ENCODE assay signal across 8 cellular contexts in the genomic region with DNA sequence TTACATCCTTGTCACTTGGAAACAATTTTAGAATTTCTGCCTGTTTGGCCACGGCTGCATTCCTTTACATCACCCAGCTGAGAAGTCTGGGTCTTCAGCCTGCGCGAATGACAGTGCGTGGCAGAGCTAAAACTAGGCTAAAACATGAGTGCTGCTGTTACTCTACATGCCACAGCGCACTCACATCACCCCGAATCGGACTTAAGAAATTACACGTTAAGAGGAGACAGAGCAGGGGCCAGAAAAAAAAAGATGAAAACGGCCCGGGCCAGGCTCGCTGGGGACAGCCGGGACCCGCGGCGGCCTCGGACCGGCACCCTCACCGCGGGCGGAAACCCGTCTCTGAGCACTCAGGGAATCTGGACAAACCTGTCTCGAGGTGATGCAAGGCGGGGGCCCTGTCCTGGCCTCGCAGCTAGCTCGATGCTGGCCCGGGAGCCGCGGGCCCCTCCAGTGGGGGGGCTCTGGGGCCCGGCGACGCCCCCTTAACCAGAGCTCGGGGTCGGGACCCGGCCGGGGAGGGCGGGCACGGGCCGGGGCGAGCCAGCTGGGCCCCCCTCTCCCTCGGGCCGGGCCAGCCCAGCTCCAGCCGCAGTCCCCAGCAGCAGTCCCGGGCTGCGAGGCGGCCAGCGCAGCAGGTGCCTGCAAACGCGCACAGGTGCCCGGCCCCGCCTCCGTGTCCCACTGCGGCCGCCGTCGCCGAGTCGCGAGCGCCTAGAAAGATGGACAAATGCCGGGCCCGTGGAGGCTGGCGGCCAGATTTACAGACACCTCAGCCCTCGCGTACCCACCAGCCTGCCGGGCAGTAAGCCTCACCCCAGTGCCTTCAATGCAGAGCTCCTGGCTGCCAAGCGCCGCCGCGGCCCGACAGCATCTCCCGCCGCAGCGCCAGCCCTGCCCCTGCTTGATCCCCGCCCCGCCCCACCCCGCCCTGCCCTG. TPM values are rescaled to one million over a fixed set of nuclear protein-coding genes. Genes with fewer than 3 reads are reported as not detected.
DNase-seq lines count a peak whose midpoint lies in the region; ATAC-seq, FAIRE-seq and TF ChIP-seq lines count a peak whose summit lies in the region.

A gene (minus strand): TSS at position 879 of the 939 bp plus-strand sequence. CDS start 2,950 bp downstream, outside the sequence.

- TF ChIP-seq CTCF in GM06990 (IDR thresholded peaks at IDR 0.05; ENCODE audit: insufficient read depth, low read length, poor library complexity, severe bottlenecking) (no peak), KMS-11 (conservative IDR thresholded peaks at IDR 0.05; ENCODE audit: low read depth, low read length) (no peak), H1 (IDR thresholded peaks at IDR 0.05; ENCODE audit: control extremely low read depth in 1 of 3, insufficient read depth in 1 of 3, low read depth in 1 of 3, low read length in 3 of 3) (no peak)

- H2AK5ac ChIP-seq in H1 (ENCODE audit: low read depth, low read length): no peak within 1 kb of the TSS

- H3K27ac Mint-ChIP-seq in activated CD4-positive, alpha-beta T cell treated with anti-CD3 and anti-CD28 coated beads for 36 hours: peak within 1 kb of the TSS; percentile 97
- H3K27ac Mint-ChIP-seq in memory B cell: peak within 1 kb of the TSS; percentile 86
- peak within 1 kb of the TSS; percentile 96 for H3K27ac Mint-ChIP-seq in stimulated activated effector memory CD8-positive, alpha-beta T cell treated with anti-CD3 and anti-CD28 coated beads, Interleukin-12 subunit alpha, Interleukin-12 subunit beta, amount 100 ng/mL, for 72 hours

- ATAC-seq in GM21786 (IDR thresholded peaks at IDR 0.05; ENCODE audit: unreplicated experiment) (peak; percentile 23), memory B cell (ENCODE audit: low read depth) (peak; percentile 31)
- peak; percentile 13 for ATAC-seq in activated CD4-positive, alpha-beta T cell treated with anti-CD3 and anti-CD28 coated beads for 36 hours
- ATAC-seq in stimulated activated effector memory CD8-positive, alpha-beta T cell treated with anti-CD3 and anti-CD28 coated beads, Interleukin-12 subunit alpha, Interleukin-12 subunit beta, amount 100 ng/mL, for 72 hours: peak; percentile 43

- no peaks in the 10 kb centered on the region for H3K9me3 ChIP-seq in H1 (ENCODE audit: insufficient read depth in 2 of 2, low read depth in 1 of 2, low read length in 1 of 2)

- no peak within 1 kb of the TSS for H3K14ac ChIP-seq in H1 (ENCODE audit: insufficient read length)

- H4K91ac ChIP-seq in H1 (replicated peaks; ENCODE audit: insufficient read length, low read length): peak within 1 kb of the TSS; percentile 71

- H3K36me3 ChIP-seq in GM06990 (ENCODE audit: control insufficient read depth, insufficient read depth, low read length): no peaks in the 10 kb centered on the region
- H3K36me3 ChIP-seq in KMS-11 (ENCODE audit: insufficient read depth): no peaks in the 10 kb centered on the region
- peaks cover 0 to 8% (median 0%) of the 10 kb centered on the region in 4 experiments; a peak in 3 of 8 replicates for H3K36me3 ChIP-seq in H1 (ENCODE audit: control insufficient read depth in 2 of 4, insufficient read depth in 4 of 4, low read length in 3 of 4)

- WGBS in H1 (ENCODE audit: extremely low coverage in 1 of 2, insufficient coverage in 1 of 2, insufficient read length in 1 of 2, insufficient replicate concordance in 2 of 2, low coverage in 1 of 2, low lambda C conversion rate in 2 of 2, missing lambda C conversion rate in 1 of 2), 2 experiments: 2% methylated on average over 42 of the region's 76 CpGs; no CpG with 5 or more reads in 1 of the 2 experiments

- peaks cover 6% of the 10 kb centered on the region for H3K23me2 ChIP-seq in H1 (ENCODE audit: low read depth, low read length)

- peaks cover 22% of the 10 kb centered on the region for H3K36me3 Mint-ChIP-seq in activated CD4-positive, alpha-beta T cell treated with anti-CD3 and anti-CD28 coated beads for 36 hours (ENCODE audit: low read depth)
- H3K36me3 Mint-ChIP-seq in memory B cell: peaks cover 4% of the 10 kb centered on the region
- H3K36me3 Mint-ChIP-seq in stimulated activated effector memory CD8-positive, alpha-beta T cell treated with anti-CD3 and anti-CD28 coated beads, Interleukin-12 subunit alpha, Interleukin-12 subunit beta, amount 100 ng/mL, for 72 hours: peaks cover 25% of the 10 kb centered on the region

- H3K79me2 ChIP-seq in KMS-11 (ENCODE audit: insufficient read depth, low read depth): peaks cover 8% of the 10 kb centered on the region; the same call in 1 of the 2 replicates
- peaks cover 0 to 19% of the 10 kb centered on the region in 2 experiments; a peak in 2 of 4 replicates for H3K79me2 ChIP-seq in H1 (ENCODE audit: control insufficient read depth in 1 of 2, insufficient read depth in 2 of 2, low read length in 2 of 2)

- peaks cover 64% of the 10 kb centered on the region for H3K4me1 Mint-ChIP-seq in activated CD4-positive, alpha-beta T cell treated with anti-CD3 and anti-CD28 coated beads for 36 hours
- peaks cover 22% of the 10 kb centered on the region for H3K4me1 Mint-ChIP-seq in memory B cell
- H3K4me1 Mint-ChIP-seq in stimulated activated effector memory CD8-positive, alpha-beta T cell treated with anti-CD3 and anti-CD28 coated beads, Interleukin-12 subunit alpha, Interleukin-12 subunit beta, amount 100 ng/mL, for 72 hours: peaks cover 34% of the 10 kb centered on the region

- peak within 1 kb of the TSS; percentile 59; the same call in 1 of the 2 replicates for H3K9ac ChIP-seq in KMS-11
- peak within 1 kb of the TSS; percentile 54 to 81 (median 68); a peak in 6 of 7 replicates for H3K9ac ChIP-seq in H1 (replicated peaks in 1 of 4; ENCODE audit: extremely low read depth in 1 of 4, low read depth in 3 of 4, low read length in 3 of 4)

- H2BK20ac ChIP-seq in H1 (ENCODE audit: low read length): no peak within 1 kb of the TSS

- no peaks in the 10 kb centered on the region for H3K27me3 Mint-ChIP-seq in activated CD4-positive, alpha-beta T cell treated with anti-CD3 and anti-CD28 coated beads for 36 hours
- no peaks in the 10 kb centered on the region for H3K27me3 Mint-ChIP-seq in memory B cell

- peak within 1 kb of the TSS; percentile 94 for H3K4me3 Mint-ChIP-seq in activated CD4-positive, alpha-beta T cell treated with anti-CD3 and anti-CD28 coated beads for 36 hours
- H3K4me3 Mint-ChIP-seq in memory B cell: peak within 1 kb of the TSS; percentile 92
- H3K4me3 Mint-ChIP-seq in stimulated activated effector memory CD8-positive, alpha-beta T cell treated with anti-CD3 and anti-CD28 coated beads, Interleukin-12 subunit alpha, Interleukin-12 subunit beta, amount 100 ng/mL, for 72 hours: peak within 1 kb of the TSS; percentile 94

- TF ChIP-seq EP300 in H1 (IDR thresholded peaks at IDR 0.05; ENCODE audit: borderline replicate concordance in 1 of 2, low read depth in 2 of 2, low read length in 2 of 2): no peak

- H2BK12ac ChIP-seq in H1 (ENCODE audit: low read depth, low read length): no peak within 1 kb of the TSS; the same call in 1 of the 2 replicates

- H3K4me3 ChIP-seq in GM06990 (replicated peaks; ENCODE audit: low read depth, low read length) (peak within 1 kb of the TSS; percentile 85), KMS-11 (IDR thresholded peaks at IDR 0.05; ENCODE audit: insufficient read depth, low read depth, low read length) (no peak within 1 kb of the TSS), H1 (ENCODE audit: extremely low read depth in 1 of 4, insufficient read depth in 2 of 4, low read depth in 3 of 4, low read length in 4 of 4) (peak within 1 kb of the TSS; percentile 74 to 94 (median 77))

- H4K20me1 ChIP-seq in KMS-11 (ENCODE audit: insufficient read depth) (no peaks in the 10 kb centered on the region), H1 (replicated peaks in 1 of 2; ENCODE audit: control insufficient read depth in 1 of 2, insufficient read depth in 2 of 2, low read length in 2 of 2) (peaks cover 0 to 7% of the 10 kb centered on the region in 2 experiments)

- CTCF ChIA-PET in activated CD4-positive, alpha-beta T cell treated with anti-CD3 and anti-CD28 coated beads for 36 hours (lab: Charles Lee): interaction anchor here (0.6 to 0.7 kb wide), 2 partner anchors 66 to 373 kb away, joined by 3 read pairs; no protein-coding TSS in a partner anchor
- CTCF ChIA-PET in H1 (lab: Charles Lee; ENCODE audit: partially characterized antibody): interaction anchor here (0.6 to 1.2 kb wide), 2 partner anchors 8 to 1653 kb away, joined by 3 read pairs; no protein-coding TSS in a partner anchor

- TF ChIP-seq POLR2A in H1 (IDR thresholded peaks at IDR 0.05; ENCODE audit: control extremely low read depth in 1 of 2, low read depth in 2 of 2, low read length in 2 of 2): no peak

- no peak within 1 kb of the TSS for H2BK120ac ChIP-seq in H1 (replicated peaks; ENCODE audit: low read depth, low read length)

- FAIRE-seq in H1 (lab: Jason Lieb, UNC): no peak

- no peaks in the 10 kb centered on the region; the same call in 1 of the 2 replicates for H3K79me1 ChIP-seq in H1 (ENCODE audit: low read depth, low read length)

- H3K9me3 Mint-ChIP-seq in activated CD4-positive, alpha-beta T cell treated with anti-CD3 and anti-CD28 coated beads for 36 hours (ENCODE audit: low read depth): no peaks in the 10 kb centered on the region
- no peaks in the 10 kb centered on the region for H3K9me3 Mint-ChIP-seq in memory B cell
- H3K9me3 Mint-ChIP-seq in stimulated activated effector memory CD8-positive, alpha-beta T cell treated with anti-CD3 and anti-CD28 coated beads, Interleukin-12 subunit alpha, Interleukin-12 subunit beta, amount 100 ng/mL, for 72 hours: no peaks in the 10 kb centered on the region

- H3K4me2 ChIP-seq in KMS-11 (peak within 1 kb of the TSS; percentile 67), H1 (ENCODE audit: insufficient read depth in 1 of 2, low read depth in 2 of 2, low read length in 2 of 2) (peak within 1 kb of the TSS; percentile 90 to 99)

- H2BK15ac ChIP-seq in H1 (ENCODE audit: low read length): no peak within 1 kb of the TSS

- H3K4me1 ChIP-seq in KMS-11 (ENCODE audit: low read depth, poor library complexity, severe bottlenecking) (peaks cover 17% of the 10 kb centered on the region), H1 (replicated peaks in 1 of 4; ENCODE audit: control insufficient read depth in 3 of 4, insufficient read depth in 4 of 4, low read length in 3 of 4) (peaks cover 0 to 14% (median 6%) of the 10 kb centered on the region in 4 experiments; a peak in 6 of 7 replicates)

- TF ChIP-seq RAD21 in H1 (IDR thresholded peaks at IDR 0.05 in 1 of 2, conservative IDR thresholded peaks at IDR 0.05 in 1 of 2; ENCODE audit: low read depth in 2 of 2, low read length in 2 of 2): no peak

- H4K8ac ChIP-seq in H1 (ENCODE audit: extremely low read depth, insufficient read depth, low read length): peak within 1 kb of the TSS; percentile 95

- H3K27me3 ChIP-seq in GM06990 (replicated peaks; ENCODE audit: control insufficient read depth, insufficient read depth, low read length) (no peaks in the 10 kb centered on the region), KMS-11 (ENCODE audit: insufficient read depth, low read depth) (no peaks in the 10 kb centered on the region), H1 (replicated peaks in 1 of 4; ENCODE audit: control insufficient read depth in 3 of 4, extremely low read depth in 1 of 4, insufficient read depth in 3 of 4, low read length in 3 of 4) (no peaks in the 10 kb centered on the region)

- H3K4ac ChIP-seq in H1 (replicated peaks; ENCODE audit: insufficient read length, low read depth, low read length): peak within 1 kb of the TSS; percentile 86

- H2AFZ ChIP-seq in KMS-11 (ENCODE audit: low read depth): peak within 1 kb of the TSS; percentile 79
- peak within 1 kb of the TSS; percentile 95; the same call in 1 of the 2 replicates for H2AFZ ChIP-seq in H1 (ENCODE audit: low read length)

- peak within 1 kb of the TSS; percentile 91 for H3K56ac ChIP-seq in H1 (replicated peaks; ENCODE audit: insufficient read length, low read depth, low read length)

- H3K23ac ChIP-seq in H1 (ENCODE audit: insufficient read length): no peak within 1 kb of the TSS

- no peak for DNase-seq in GM06990 (ENCODE audit: extremely low read depth, insufficient read length)
- DNase-seq in activated CD4-positive, alpha-beta T cell treated with anti-CD3 and anti-CD28 coated beads for 36 hours: peak; percentile 83
- DNase-seq in H1 (ENCODE audit: low read depth in 1 of 2, low spot score in 2 of 2): peak in 1 of 2 experiments; percentile 57
- DNase-seq in memory B cell (ENCODE audit: low spot score in 2 of 2): peak in 1 of 2 donors; percentile 76
- no peak for DNase-seq in stimulated activated effector memory CD8-positive, alpha-beta T cell treated with anti-CD3 and anti-CD28 coated beads, Interleukin-12 subunit alpha, Interleukin-12 subunit beta, amount 100 ng/mL, for 72 hours (ENCODE audit: low spot score in 2 of 2)
- no peak for DNase-seq in OCI-M1 (lab: John Stamatoyannopoulos, UW)

- H3K18ac ChIP-seq in H1 (ENCODE audit: extremely low read depth, low read length): peak within 1 kb of the TSS; percentile 85; the same call in 1 of the 2 replicates

- H3K27ac ChIP-seq in KMS-11 (peak within 1 kb of the TSS; percentile 51; the same call in 1 of the 2 replicates), H1 (ENCODE audit: low read depth, low read length) (peak within 1 kb of the TSS; percentile 75; the same call in 1 of the 2 replicates)

- POLR2A ChIA-PET in activated CD4-positive, alpha-beta T cell treated with anti-CD3 and anti-CD28 coated beads for 36 hours (lab: Charles Lee): interaction anchor here (1.2 to 1.7 kb wide), 2 partner anchors 13 to 68 kb away, joined by 3 to 5 read pairs; a partner anchor contains a TSS
- POLR2A ChIA-PET in H1 (lab: Charles Lee; ENCODE audit: partially characterized antibody): interaction anchor here (1.2 to 1.8 kb wide), 3 partner anchors 12 to 139 kb away, joined by 4 to 6 read pairs (median 4); a partner anchor contains a TSS

- H4K5ac ChIP-seq in H1 (ENCODE audit: insufficient read length, low read depth, low read length): peak within 1 kb of the TSS; percentile 93

- peak within 1 kb of the TSS; percentile 76 for H2BK5ac ChIP-seq in H1 (ENCODE audit: low read depth, low read length)

- intact Hi-C loops in activated CD4-positive, alpha-beta T cell treated with anti-CD3 and anti-CD28 coated beads for 36 hours (cut with DNase I, micrococcal nuclease): loop anchor here (1.0 to 5.0 kb wide), 12 partner anchors 16 to 1427 kb away; a partner anchor contains a TSS

RNA-seq across cellular contexts. Expression of the gene that starts here (rescaled TPM):
- total RNA-seq in activated CD4-positive, alpha-beta T cell treated with anti-CD3 and anti-CD28 coated beads for 36 hours: 10 to 100 TPM; 22.7 to 25.9 TPM
- total RNA-seq in H1 (2021; fragmentation: NEBNext Ultra II Directional; extraction: Animal tissue kit (Norgen Biotek cat#: 25700)): 15.6 and 16.5 TPM in 2 replicates
- polyA plus RNA-seq in H1 (2011; rRNA removed): 12.1 and 15.0 TPM in 2 replicates
- 19.9 TPM for polyA plus RNA-seq in H1 (2011; cell fraction: cytosol; rRNA removed)
- 19.6 TPM for polyA plus RNA-seq in H1 (2011; cell fraction: nucleus; rRNA removed)
- 18.4 to 26.7 TPM (median 19.4 TPM) in 4 replicates for polyA plus RNA-seq in H1 (2012, experiment 1 of 2)
- 1.3 TPM for polyA plus RNA-seq in H1 (2012, experiment 2 of 2)
- polyA plus RNA-seq in H1 (2013, experiment 1 of 2): 10.2 TPM
- polyA plus RNA-seq in H1 (2013, experiment 2 of 2): 12.1 TPM
- polyA minus RNA-seq in H1 (2011; rRNA and poly(A)+ RNA removed): 26.8 and 34.1 TPM in 2 replicates
- polyA minus RNA-seq in H1 (2011; cell fraction: cytosol; rRNA and poly(A)+ RNA removed): 16.7 TPM
- polyA minus RNA-seq in H1 (2011; cell fraction: nucleus; rRNA and poly(A)+ RNA removed): 34.5 TPM
